ENCODE assay signal across 1 cellular context in the genomic region with DNA sequence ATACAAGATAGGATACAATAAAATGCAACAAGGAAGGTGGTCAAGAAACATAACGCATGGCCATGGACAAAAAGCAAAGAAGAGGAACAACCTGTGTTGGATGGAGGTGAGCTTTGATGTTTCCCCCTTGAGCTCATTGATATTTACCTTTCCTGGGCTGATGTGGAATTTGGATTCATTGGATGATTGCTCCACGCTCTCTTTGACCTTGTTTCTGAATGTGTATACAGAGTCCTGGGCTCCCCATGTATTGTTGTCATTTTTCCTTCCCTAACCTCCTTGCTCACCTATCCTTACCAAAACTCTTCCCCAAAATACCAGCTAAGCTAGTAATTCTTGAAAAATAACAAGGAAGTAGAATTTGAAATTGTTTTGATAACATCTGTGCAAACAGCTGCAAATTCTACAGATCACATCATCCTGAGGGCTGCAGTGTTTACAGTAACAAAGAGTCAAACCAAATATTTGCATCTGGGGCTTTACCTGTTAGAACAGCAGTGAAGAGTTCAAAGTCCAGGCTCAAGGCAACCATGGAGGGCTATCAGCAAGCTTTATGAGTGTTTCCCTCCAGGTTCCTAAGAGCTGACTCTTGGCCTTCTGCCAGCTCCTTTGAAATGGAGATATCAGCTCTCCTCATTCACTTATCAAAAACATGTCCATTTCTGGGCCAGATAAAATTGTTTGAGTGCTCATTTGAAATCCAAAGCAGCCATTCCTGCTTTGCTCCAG.
A peak's percentile ranks its signal among the peaks of the same experiment; 100 is the strongest.
TF ChIP-seq lines count a peak whose summit lies in the region.

No MANE protein-coding gene starts in this region.

TF ChIP-seq in A549, 52 proteins besides CTCF, POLR2A, EP300 and RAD21 (continued from another document):
- TF ChIP-seq, protein P1, sequence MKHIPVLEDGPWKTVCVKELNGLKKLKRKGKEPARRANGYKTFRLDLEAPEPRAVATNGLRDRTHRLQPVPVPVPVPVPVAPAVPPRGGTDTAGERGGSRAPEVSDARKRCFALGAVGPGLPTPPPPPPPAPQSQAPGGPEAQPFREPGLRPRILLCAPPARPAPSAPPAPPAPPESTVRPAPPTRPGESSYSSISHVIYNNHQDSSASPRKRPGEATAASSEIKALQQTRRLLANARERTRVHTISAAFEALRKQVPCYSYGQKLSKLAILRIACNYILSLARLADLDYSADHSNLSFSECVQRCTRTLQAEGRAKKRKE (CRISPR knock-in tag; IDR thresholded peaks at IDR 0.05; ENCODE audit: low read depth): no peak
- no peak for TF ChIP-seq ZSCAN20 (CRISPR knock-in tag; IDR thresholded peaks at IDR 0.05)
- no peak for TF ChIP-seq NFE2L2 (conservative IDR thresholded peaks at IDR 0.05; ENCODE audit: low read length)
- TF ChIP-seq, protein P2, sequence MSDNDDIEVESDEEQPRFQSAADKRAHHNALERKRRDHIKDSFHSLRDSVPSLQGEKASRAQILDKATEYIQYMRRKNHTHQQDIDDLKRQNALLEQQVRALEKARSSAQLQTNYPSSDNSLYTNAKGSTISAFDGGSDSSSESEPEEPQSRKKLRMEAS (IDR thresholded peaks at IDR 0.05): peak; percentile 53; the same call in 1 of the 2 replicates
- no peak for TF ChIP-seq KDM5A (IDR thresholded peaks at IDR 0.05)
- TF ChIP-seq NR3C1 (IDR thresholded peaks at IDR 0.05): no peak
- TF ChIP-seq ZC3H11A (IDR thresholded peaks at IDR 0.05): no peak
- TF ChIP-seq HEYL (CRISPR knock-in tag; IDR thresholded peaks at IDR 0.05): no peak
- TF ChIP-seq, protein P3, sequence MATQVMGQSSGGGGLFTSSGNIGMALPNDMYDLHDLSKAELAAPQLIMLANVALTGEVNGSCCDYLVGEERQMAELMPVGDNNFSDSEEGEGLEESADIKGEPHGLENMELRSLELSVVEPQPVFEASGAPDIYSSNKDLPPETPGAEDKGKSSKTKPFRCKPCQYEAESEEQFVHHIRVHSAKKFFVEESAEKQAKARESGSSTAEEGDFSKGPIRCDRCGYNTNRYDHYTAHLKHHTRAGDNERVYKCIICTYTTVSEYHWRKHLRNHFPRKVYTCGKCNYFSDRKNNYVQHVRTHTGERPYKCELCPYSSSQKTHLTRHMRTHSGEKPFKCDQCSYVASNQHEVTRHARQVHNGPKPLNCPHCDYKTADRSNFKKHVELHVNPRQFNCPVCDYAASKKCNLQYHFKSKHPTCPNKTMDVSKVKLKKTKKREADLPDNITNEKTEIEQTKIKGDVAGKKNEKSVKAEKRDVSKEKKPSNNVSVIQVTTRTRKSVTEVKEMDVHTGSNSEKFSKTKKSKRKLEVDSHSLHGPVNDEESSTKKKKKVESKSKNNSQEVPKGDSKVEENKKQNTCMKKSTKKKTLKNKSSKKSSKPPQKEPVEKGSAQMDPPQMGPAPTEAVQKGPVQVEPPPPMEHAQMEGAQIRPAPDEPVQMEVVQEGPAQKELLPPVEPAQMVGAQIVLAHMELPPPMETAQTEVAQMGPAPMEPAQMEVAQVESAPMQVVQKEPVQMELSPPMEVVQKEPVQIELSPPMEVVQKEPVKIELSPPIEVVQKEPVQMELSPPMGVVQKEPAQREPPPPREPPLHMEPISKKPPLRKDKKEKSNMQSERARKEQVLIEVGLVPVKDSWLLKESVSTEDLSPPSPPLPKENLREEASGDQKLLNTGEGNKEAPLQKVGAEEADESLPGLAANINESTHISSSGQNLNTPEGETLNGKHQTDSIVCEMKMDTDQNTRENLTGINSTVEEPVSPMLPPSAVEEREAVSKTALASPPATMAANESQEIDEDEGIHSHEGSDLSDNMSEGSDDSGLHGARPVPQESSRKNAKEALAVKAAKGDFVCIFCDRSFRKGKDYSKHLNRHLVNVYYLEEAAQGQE (IDR thresholded peaks at IDR 0.05): no peak
- no peak for TF ChIP-seq HOXB13 (CRISPR knock-in tag; IDR thresholded peaks at IDR 0.05; ENCODE audit: low read depth)
- no peak for TF ChIP-seq CBX2 (IDR thresholded peaks at IDR 0.05; ENCODE audit: borderline replicate concordance, low read depth)
- TF ChIP-seq JUN (IDR thresholded peaks at IDR 0.05): peak; percentile 67 to 73; a peak in 3 of 5 replicates
- TF ChIP-seq KDM1A (IDR thresholded peaks at IDR 0.05; ENCODE audit: low read depth): no peak
- TF ChIP-seq CEBPB (IDR thresholded peaks at IDR 0.05): peak; percentile 6 to 32; a peak in 1 of 4 replicates
- no peak for TF ChIP-seq HOXB5 (CRISPR knock-in tag; IDR thresholded peaks at IDR 0.05)
- no peak for TF ChIP-seq BHLHE40 (IDR thresholded peaks at IDR 0.05; ENCODE audit: low read depth, low read length)
- no peak for TF ChIP-seq ZNF302 (CRISPR knock-in tag; IDR thresholded peaks at IDR 0.05)
- no peak for TF ChIP-seq MAZ (IDR thresholded peaks at IDR 0.05; ENCODE audit: borderline replicate concordance, low read depth, low read length)
- peak; percentile 46 for TF ChIP-seq SMC3 (IDR thresholded peaks at IDR 0.05)
- peak; percentile 35; the same call in 1 of the 2 replicates for TF ChIP-seq FOSL2 (IDR thresholded peaks at IDR 0.05)
- TF ChIP-seq FOSL2 (CRISPR knock-in tag; IDR thresholded peaks at IDR 0.05): peak; percentile 54
- TF ChIP-seq CHD2 (IDR thresholded peaks at IDR 0.05; ENCODE audit: low read length, partially characterized antibody): no peak
- TF ChIP-seq PHF8 (IDR thresholded peaks at IDR 0.05; ENCODE audit: borderline replicate concordance, low read depth): no peak
- no peak for TF ChIP-seq RCOR1 (IDR thresholded peaks at IDR 0.05; ENCODE audit: low read depth, low read length)
- TF ChIP-seq TP53 (CRISPR knock-in tag; IDR thresholded peaks at IDR 0.05): no peak
